38 cellular contexts compared by ENCODE assay signal in genomic region chr2:39618236-39618635, GRCh38. TPM values are rescaled to one million over a fixed set of nuclear protein-coding genes. Genes with fewer than 3 reads are reported as not detected.
"Had no signal": no experiment of that assay in that cellular context is flagged by ENCODE, and none has a peak within 500 bp of the region (broad histone marks: within the 10 kb centered on the region; RNA-seq: fewer than 3 reads in every experiment).

No MANE protein-coding gene starts in this region.

- H3K27me3 ChIP-seq: adrenal gland, ascending aorta, body of pancreas, brain microvascular endothelial cell, breast epithelium, cardiac muscle cell had no signal

- H3K36me3 ChIP-seq: adrenal gland, ascending aorta, brain microvascular endothelial cell, breast epithelium, cardiac muscle cell had no signal

- H3K4me3 Mint-ChIP-seq: activated naive CD4-positive, alpha-beta T cell treated with anti-CD3 and anti-CD28 coated beads for 36 hours; activated naive CD4-positive, alpha-beta T cell treated with anti-CD3 and anti-CD28 coated beads, Interleukin-2, amount 50 U/mL, for 24 hours; activated naive CD8-positive, alpha-beta T cell; activated naive CD8-positive, alpha-beta T cell treated with anti-CD3 and anti-CD28 coated beads for 36 hours; activated naive CD8-positive, alpha-beta T cell treated with anti-CD3 and anti-CD28 coated beads, Interleukin-2, amount 10 ng/mL, durations not matched to agents 7 days and 5 days; activated naive CD8-positive, alpha-beta T cell treated with anti-CD3 and anti-CD28 coated beads, Interleukin-2, amount 50 U/mL, for 24 hours; activated T-cell treated with anti-CD3 and anti-CD28 coated beads, Interleukin-2, amount 50 U/mL, for 24 hours; activated T-cell treated with anti-CD3 and anti-CD28 coated beads, Interleukin-2, amount 50 U/mL, for 4 hours; activated T-cell treated with anti-CD3 and anti-CD28 coated beads, Interleukin-2, amount 50 U/mL, for 72 hours; activated T-helper 1 cell treated with anti-CD3 and anti-CD28 coated beads, Interleukin-12 subunit alpha, Interleukin-12 subunit beta, Interleukin-2, Interleukin-4 antibody, amounts not matched to agents 30 ng/mL and 10 ng/mL and 1 ng/mL, durations not matched to agents 14 hours and 24 hours and 36 hours; activated T-helper 17 cell treated with anti-CD3 and anti-CD28 coated beads, Interleukin-2, amount 50 U/mL, for 72 hours; brain; central memory CD8-positive, alpha-beta T cell had no signal

- H3K4me3 ChIP-seq: adrenal gland, ascending aorta, body of pancreas, breast epithelium, cardiac muscle cell had no signal

- H3K27ac ChIP-seq: adrenal gland, ascending aorta, body of pancreas, brain microvascular endothelial cell, breast epithelium, cardiac muscle cell had no signal

- H3K36me3 Mint-ChIP-seq: activated naive CD4-positive, alpha-beta T cell treated with anti-CD3 and anti-CD28 coated beads, Interleukin-2, amount 50 U/mL, for 24 hours; activated naive CD4-positive, alpha-beta T cell treated with anti-CD3 and anti-CD28 coated beads, Interleukin-2, amount 50 U/mL, for 72 hours; activated naive CD8-positive, alpha-beta T cell; activated naive CD8-positive, alpha-beta T cell treated with anti-CD3 and anti-CD28 coated beads for 36 hours; activated naive CD8-positive, alpha-beta T cell treated with anti-CD3 and anti-CD28 coated beads, Interleukin-2, amount 10 ng/mL, durations not matched to agents 7 days and 5 days; brain had no signal

- H3K27me3 Mint-ChIP-seq: brain had no signal

- DNase-seq: activated effector memory CD4-positive, alpha-beta T cell treated with anti-CD3 and anti-CD28 coated beads, Interleukin-2, amount 50 U/mL, for 16 hours; activated effector memory CD4-positive, alpha-beta T cell treated with Interleukin-2 at 50 U/mL for 16 hours; activated gamma-delta T cell; activated gamma-delta T cell treated with Interleukin-2 at 50 U/mL for 16 hours; activated naive CD4-positive, alpha-beta T cell; activated naive CD4-positive, alpha-beta T cell treated with anti-CD3 and anti-CD28 coated beads for 36 hours; activated naive CD4-positive, alpha-beta T cell treated with anti-CD3 and anti-CD28 coated beads, Interleukin-2, amount 50 U/mL, for 16 hours; activated naive CD4-positive, alpha-beta T cell treated with Interleukin-2 at 50 U/mL for 16 hours; activated naive CD8-positive, alpha-beta T cell treated with anti-CD3 and anti-CD28 coated beads for 36 hours; activated naive CD8-positive, alpha-beta T cell treated with anti-CD3 and anti-CD28 coated beads, Interleukin-2, amount 10 ng/mL, durations not matched to agents 7 days and 5 days; activated naive CD8-positive, alpha-beta T cell treated with anti-CD3 and anti-CD28 coated beads, Interleukin-2, amount 50 U/mL, for 24 hours; activated T-cell treated with anti-CD3 and anti-CD28 coated beads, Interleukin-2, amount 50 U/mL, for 1 hour; activated T-cell treated with anti-CD3 and anti-CD28 coated beads, Interleukin-2, amount 50 U/mL, for 24 hours; activated T-cell treated with anti-CD3 and anti-CD28 coated beads, Interleukin-2, amount 50 U/mL, for 4 hours; activated T-cell treated with anti-CD3 and anti-CD28 coated beads, Interleukin-2, amount 50 U/mL, for 48 hours; activated T-cell treated with anti-CD3 and anti-CD28 coated beads, Interleukin-2, amount 50 U/mL, for 72 hours; adrenal gland; amniotic stem cell; amygdala; anterior cingulate cortex; aorta; body of pancreas; brain microvascular endothelial cell; caudate nucleus; central memory CD4-positive, alpha-beta T cell; cerebellar nuclear complex had no signal

- H3K27ac Mint-ChIP-seq: activated naive CD4-positive, alpha-beta T cell treated with anti-CD3 and anti-CD28 coated beads for 36 hours; activated naive CD4-positive, alpha-beta T cell treated with anti-CD3 and anti-CD28 coated beads, Interleukin-2, amount 50 U/mL, for 24 hours; activated naive CD4-positive, alpha-beta T cell treated with anti-CD3 and anti-CD28 coated beads, Interleukin-2, amount 50 U/mL, for 72 hours; activated naive CD8-positive, alpha-beta T cell; activated naive CD8-positive, alpha-beta T cell treated with anti-CD3 and anti-CD28 coated beads for 36 hours; activated naive CD8-positive, alpha-beta T cell treated with anti-CD3 and anti-CD28 coated beads, Interleukin-2, amount 10 ng/mL, durations not matched to agents 7 days and 5 days; activated naive CD8-positive, alpha-beta T cell treated with anti-CD3 and anti-CD28 coated beads, Interleukin-2, amount 50 U/mL, for 24 hours; activated T-cell treated with anti-CD3 and anti-CD28 coated beads, Interleukin-2, amount 50 U/mL, for 24 hours; activated T-cell treated with anti-CD3 and anti-CD28 coated beads, Interleukin-2, amount 50 U/mL, for 72 hours; activated T-helper 1 cell treated with anti-CD3 and anti-CD28 coated beads, Interleukin-12 subunit alpha, Interleukin-12 subunit beta, Interleukin-2, Interleukin-4 antibody, amounts not matched to agents 30 ng/mL and 10 ng/mL and 1 ng/mL, durations not matched to agents 14 hours and 24 hours and 36 hours; activated T-helper 17 cell treated with anti-CD3 and anti-CD28 coated beads, Interleukin-2, amount 50 U/mL, for 72 hours; activated T-helper 2 cell treated with anti-CD3 and anti-CD28 coated beads, Interferon-gamma antibody, Interleukin-2, Interleukin-4, amounts not matched to agents 10 μg/mL and 5 μg/mL and 100 μg/mL, durations not matched to agents 14 hours and 24 hours and 36 hours; brain had no signal

- H3K4me1 ChIP-seq: breast epithelium had no signal

- H3K9me3 Mint-ChIP-seq: activated naive CD4-positive, alpha-beta T cell treated with anti-CD3 and anti-CD28 coated beads for 36 hours; activated naive CD4-positive, alpha-beta T cell treated with anti-CD3 and anti-CD28 coated beads, Interleukin-2, amount 50 U/mL, for 24 hours; activated naive CD8-positive, alpha-beta T cell treated with anti-CD3 and anti-CD28 coated beads, Interleukin-2, amount 50 U/mL, for 24 hours; activated T-cell treated with anti-CD3 and anti-CD28 coated beads, Interleukin-2, amount 50 U/mL, for 24 hours; activated T-cell treated with anti-CD3 and anti-CD28 coated beads, Interleukin-2, amount 50 U/mL, for 72 hours; activated T-helper 1 cell treated with anti-CD3 and anti-CD28 coated beads, Interleukin-12 subunit alpha, Interleukin-12 subunit beta, Interleukin-2, Interleukin-4 antibody, amounts not matched to agents 30 ng/mL and 10 ng/mL and 1 ng/mL, durations not matched to agents 14 hours and 24 hours and 36 hours; activated T-helper 17 cell treated with anti-CD3 and anti-CD28 coated beads, Interleukin-2, amount 50 U/mL, for 72 hours; activated T-helper 2 cell treated with anti-CD3 and anti-CD28 coated beads, Interferon-gamma antibody, Interleukin-2, Interleukin-4, amounts not matched to agents 10 μg/mL and 5 μg/mL and 100 μg/mL, durations not matched to agents 14 hours and 24 hours and 36 hours; central memory CD8-positive, alpha-beta T cell had no signal

- ATAC-seq: activated naive CD4-positive, alpha-beta T cell treated with anti-CD3 and anti-CD28 coated beads, Interleukin-2, amount 50 U/mL, for 72 hours; activated naive CD8-positive, alpha-beta T cell treated with anti-CD3 and anti-CD28 coated beads, Interleukin-2, amount 50 U/mL, for 24 hours; activated T-cell treated with anti-CD3 and anti-CD28 coated beads, Interleukin-2, amount 50 U/mL, for 4 hours; activated T-cell treated with anti-CD3 and anti-CD28 coated beads, Interleukin-2, amount 50 U/mL, for 72 hours; activated T-helper 17 cell treated with anti-CD3 and anti-CD28 coated beads, Interleukin-2, amount 50 U/mL, for 72 hours; body of pancreas had no signal

- H3K4me1 Mint-ChIP-seq: activated T-helper 17 cell treated with anti-CD3 and anti-CD28 coated beads, Interleukin-2, amount 50 U/mL, for 72 hours had no signal

- H3K9me3 ChIP-seq: adrenal gland, ascending aorta, body of pancreas, breast epithelium had no signal

- FAIRE-seq: bronchial epithelial cell had no signal

RNA-seq across cellular contexts. Expression of gene TMEM178A, which starts 47.5 kb away (rescaled TPM):
- total RNA-seq: activated T-cell treated with anti-CD3 and anti-CD28 coated beads, Interleukin-2, amount 50 U/mL, for 4 hours; activated T-helper 1 cell treated with anti-CD3 and anti-CD28 coated beads, Interleukin-12 subunit alpha, Interleukin-12 subunit beta, Interleukin-2, Interleukin-4 antibody, amounts not matched to agents 30 ng/mL and 10 ng/mL and 1 ng/mL, durations not matched to agents 14 hours and 24 hours and 36 hours had no signal
